ENCODE assay signal across 8 cellular contexts in the genomic region with DNA sequence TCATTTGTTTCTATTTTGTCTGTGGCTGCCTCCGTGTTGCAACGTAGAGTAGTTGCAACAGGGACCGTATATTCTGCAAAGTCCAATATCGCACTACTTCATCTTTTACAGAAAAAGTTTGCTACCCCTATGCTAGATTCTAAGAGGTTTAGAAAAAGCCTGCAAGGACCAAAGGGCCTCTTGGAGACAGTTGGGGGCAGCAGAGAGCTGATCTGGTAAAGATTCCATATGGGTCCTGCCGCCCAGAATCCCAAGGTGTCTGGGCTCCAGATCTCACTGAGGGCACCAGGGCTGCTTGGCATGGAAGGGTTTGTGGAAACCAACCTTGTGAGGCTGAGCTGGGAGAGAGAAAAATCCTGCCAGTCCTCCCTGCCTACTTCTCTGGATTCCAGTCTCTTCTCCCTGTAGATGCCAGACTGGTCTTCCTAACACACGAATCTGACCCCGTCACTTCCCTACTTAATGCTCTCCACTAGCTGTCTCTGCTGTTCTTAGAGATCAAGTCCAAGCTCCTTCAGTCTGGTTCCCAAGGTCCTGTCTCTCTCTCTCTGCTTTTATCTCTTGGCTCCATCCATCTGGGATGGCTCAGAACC.
DNase-seq lines count a peak whose midpoint lies in the region; ATAC-seq, FAIRE-seq and TF ChIP-seq lines count a peak whose summit lies in the region.

No MANE protein-coding gene starts in this region.

- peaks cover 0 to 3% (median 0%) of the 10 kb centered on the region in 5 experiments for H3K9me3 Mint-ChIP-seq in brain

- peak; percentile 38 for DNase-seq in ACHN
- peak; percentile 17 for DNase-seq in NCI-H2081 treated with DMSO at 0.1 percent for 48 hours (lab: John Stamatoyannopoulos, UW)
- DNase-seq in myocyte (ENCODE audit: low read depth): peak; percentile 6
- no peak for DNase-seq in RCC 7860 (ENCODE audit: low spot score)
- DNase-seq in activated CD4-positive, alpha-beta T cell treated with anti-CD3 and anti-CD28 coated beads, Interleukin-2, amount 50 U/mL, for 4 hours: no peak

- ATAC-seq in HG03139 (IDR thresholded peaks at IDR 0.05; ENCODE audit: unreplicated experiment): no peak

- H3K27ac Mint-ChIP-seq in brain: no peak overlapping the region

- in situ Hi-C loops in ACHN (cut with HindIII; ENCODE audit: low pct_ligation_motif_present, low pct_unique_long_range_greater_than_20kb, low sequenced_read_pairs): no loop called here

- FAIRE-seq in RCC 7860 (lab: Jason Lieb, UNC): no peak

- no peaks in the 10 kb centered on the region for H3K4me1 Mint-ChIP-seq in brain

- peak; percentile 78 for TF ChIP-seq CTCF in GM12873 (IDR thresholded peaks at IDR 0.05; ENCODE audit: insufficient read depth, low read depth, low read length, missing control alignments)
- TF ChIP-seq CTCF in brain (conservative IDR thresholded peaks at IDR 0.05): peak; percentile 62 to 84

- H3K27me3 Mint-ChIP-seq in brain: peaks cover 24% of the 10 kb centered on the region

- H3K4me3 Mint-ChIP-seq in brain: no peak overlapping the region

- no peaks in the 10 kb centered on the region for H3K36me3 Mint-ChIP-seq in brain

Comparison
In these comparisons a context has a peak if more than half of its experiments do, and no peak if none do; other contexts are left out.
1. DNase-seq: peak in ACHN (single experiment), NCI-H2081 treated with DMSO at 0.1 percent for 48 hours (single experiment) and myocyte (single experiment); none in RCC 7860 (single experiment) and activated CD4-positive, alpha-beta T cell treated with anti-CD3 and anti-CD28 coated beads, Interleukin-2, amount 50 U/mL, for 4 hours (0 of 2).